ENCODE assay signal across 21 cellular contexts in genomic region chr7:106386958-106387357, GRCh38.
"Had no signal": no experiment of that assay in that cellular context is flagged by ENCODE, and none has a peak within 500 bp of the region (broad histone marks: within the 10 kb centered on the region; RNA-seq: fewer than 3 reads in every experiment).

No MANE protein-coding gene starts in this region.

- H3K36me3 Mint-ChIP-seq: immature natural killer cell; natural killer cell; stimulated activated naive B cell treated with anti-CD40 and anti-IgM and Interleukin-4, amounts not matched to agents 10 μg/mL and 1 μg/mL and 100 μg/mL, for 72 hours; type B pancreatic cell had no signal

- DNase-seq: cerebellar nuclear complex; cortex of kidney; effector memory CD8-positive, alpha-beta T cell; erythroblast; esophagus squamous epithelium; hypothalamus; immature natural killer cell; islet precursor cell; left ventricle myocardium superior; lower lobe of right lung; natural killer cell; pancreas; sigmoid colon; stimulated activated naive B cell treated with anti-CD40 and anti-IgM and Interleukin-4, amounts not matched to agents 10 μg/mL and 1 μg/mL and 100 μg/mL, for 72 hours; thyroid gland had no signal

- H3K9me3 Mint-ChIP-seq: effector memory CD8-positive, alpha-beta T cell; immature natural killer cell; natural killer cell; stimulated activated naive B cell treated with anti-CD40 and anti-IgM and Interleukin-4, amounts not matched to agents 10 μg/mL and 1 μg/mL and 100 μg/mL, for 72 hours; stimulated activated naive CD8-positive, alpha-beta T cell treated with anti-CD3 and anti-CD28 coated beads, Interleukin-15, Interleukin-2, amounts not matched to agents 100 ng/mL and 50 ng/mL, for 24 hours; type B pancreatic cell had no signal

- H3K27me3 ChIP-seq: esophagus squamous epithelium, neutrophil, pancreas, sigmoid colon, suprapubic skin, thyroid gland had no signal

- H3K4me3 Mint-ChIP-seq: effector memory CD8-positive, alpha-beta T cell; immature natural killer cell; natural killer cell; stimulated activated naive B cell treated with anti-CD40 and anti-IgM and Interleukin-4, amounts not matched to agents 10 μg/mL and 1 μg/mL and 100 μg/mL, for 72 hours; stimulated activated naive CD8-positive, alpha-beta T cell treated with anti-CD3 and anti-CD28 coated beads, Interleukin-15, Interleukin-2, amounts not matched to agents 100 ng/mL and 50 ng/mL, for 24 hours; type B pancreatic cell had no signal

- H3K4me3 ChIP-seq: esophagus squamous epithelium, lower lobe of right lung, pancreas, sigmoid colon, suprapubic skin, thyroid gland had no signal

- H3K27ac ChIP-seq: esophagus squamous epithelium, lower lobe of right lung, neutrophil, pancreas, sigmoid colon, suprapubic skin, thyroid gland had no signal

- H3K4me1 ChIP-seq: lower lobe of right lung, pancreas, sigmoid colon, suprapubic skin, thyroid gland had no signal

- H3K27me3 Mint-ChIP-seq: effector memory CD8-positive, alpha-beta T cell; type B pancreatic cell had no signal

- H3K36me3 ChIP-seq: esophagus squamous epithelium, lower lobe of right lung, neutrophil, pancreas, sigmoid colon, suprapubic skin, thyroid gland had no signal

- FAIRE-seq: endometrium, frontal cortex, pancreas had no signal

- ATAC-seq: effector memory CD8-positive, alpha-beta T cell; left ventricle myocardium superior; lower lobe of right lung; natural killer cell; pancreas; stimulated activated naive B cell treated with anti-CD40 and anti-IgM and Interleukin-4, amounts not matched to agents 10 μg/mL and 1 μg/mL and 100 μg/mL, for 72 hours had no signal

- H3K4me1 Mint-ChIP-seq: immature natural killer cell, natural killer cell had no signal

- H3K9me3 ChIP-seq: esophagus squamous epithelium, lower lobe of right lung, neutrophil, pancreas, sigmoid colon, suprapubic skin, thyroid gland had no signal

- H3K27ac Mint-ChIP-seq: effector memory CD8-positive, alpha-beta T cell; immature natural killer cell; natural killer cell; stimulated activated naive B cell treated with anti-CD40 and anti-IgM and Interleukin-4, amounts not matched to agents 10 μg/mL and 1 μg/mL and 100 μg/mL, for 72 hours; stimulated activated naive CD8-positive, alpha-beta T cell treated with anti-CD3 and anti-CD28 coated beads, Interleukin-15, Interleukin-2, amounts not matched to agents 100 ng/mL and 50 ng/mL, for 24 hours; type B pancreatic cell had no signal
